ENCODE assay signal across 23 cellular contexts in genomic region chr2:161312996-161313395, GRCh38. TPM values are rescaled to one million over a fixed set of nuclear protein-coding genes. Genes with fewer than 3 reads are reported as not detected.
DNase-seq lines count a peak whose midpoint lies in the region; ATAC-seq and TF ChIP-seq lines count a peak whose summit lies in the region.
"Had no signal": no experiment of that assay in that cellular context is flagged by ENCODE, and none has a peak within 500 bp of the region (broad histone marks: within the 10 kb centered on the region; RNA-seq: fewer than 3 reads in every experiment).

No MANE protein-coding gene starts in this region.

- no peaks in the 10 kb centered on the region for H3K27me3 Mint-ChIP-seq in activated T-helper 17 cell treated with anti-CD3 and anti-CD28 coated beads, Interleukin-2, amount 50 U/mL, for 72 hours
- H3K27me3 Mint-ChIP-seq: central memory CD8-positive, alpha-beta T cell; natural killer cell treated with Interleukin-12 subunit alpha and Interleukin-12 subunit beta and Interleukin-15 and Interleukin-18, amount 100 ng/mL, for 72 hours had no signal

- H3F3A ChIP-seq in GM23248 (ENCODE audit: insufficient read depth) (peaks cover 14% of the 10 kb centered on the region), SK-N-SH (replicated peaks; ENCODE audit: insufficient read depth) (no peaks in the 10 kb centered on the region)

- in situ Hi-C loops in GM23248 (cut with MboI), result no loop called here

- H3K4me1 ChIP-seq in GM23248 (ENCODE audit: insufficient read depth) (peaks cover 15% of the 10 kb centered on the region), SK-N-SH (ENCODE audit: control insufficient read depth in 1 of 2, insufficient read depth in 2 of 2, low read depth in 1 of 2, low read length in 1 of 2) (peaks cover 0 to 15% of the 10 kb centered on the region in 2 experiments; a peak in 3 of 4 replicates), uterus (no peaks in the 10 kb centered on the region)

- H3K36me3 Mint-ChIP-seq in activated T-helper 17 cell treated with anti-CD3 and anti-CD28 coated beads, Interleukin-2, amount 50 U/mL, for 72 hours (ENCODE audit: low read depth), result peaks cover 75% of the 10 kb centered on the region

- CTCF ChIA-PET in SK-N-SH (lab: Yijun Ruan, JAX), result interaction anchor here (1.2 to 1.4 kb wide), 2 partner anchors 9 to 11 kb away, joined by 4 read pairs; no protein-coding TSS in a partner anchor

- peaks cover 28% of the 10 kb centered on the region for H3K4me1 Mint-ChIP-seq in activated T-helper 17 cell treated with anti-CD3 and anti-CD28 coated beads, Interleukin-2, amount 50 U/mL, for 72 hours

- no peak for ATAC-seq in activated T-helper 17 cell treated with anti-CD3 and anti-CD28 coated beads, Interleukin-2, amount 50 U/mL, for 72 hours (replicated peaks)
- ATAC-seq: natural killer cell treated with Interleukin-12 subunit alpha and Interleukin-12 subunit beta and Interleukin-15 and Interleukin-18, amount 100 ng/mL, for 72 hours had no signal

- DNase-seq in AG10803 (ENCODE audit: low read depth) (peak; percentile 16), GM23248 (peak; percentile 58), fibroblast of pulmonary artery (ENCODE audit: low read depth) (peak; percentile 14), NCI-H1105 treated with DMSO at 0.1 percent for 48 hours (lab: John Stamatoyannopoulos, UW) (no peak), SK-N-SH (no peak), SHP77 (lab: John Stamatoyannopoulos, UW) (no peak), uterus (no peak)
- DNase-seq: adrenal gland; AML-193; effector CD4-positive, alpha-beta T cell; kidney glomerular epithelial cell; mesendoderm; MG63; SHP77 treated with DMSO at 0.1 percent for 48 hours; stimulated activated CD4-positive, alpha-beta T cell treated with anti-CD3 and anti-CD28 coated beads, Interleukin-4, amount 100 ng/mL, for 24 hours; substantia nigra had no signal

- POLR2A ChIA-PET in SK-N-SH (lab: Yijun Ruan, JAX), result no interaction called here

- 97 to 99% methylated on average over 3 of the region's 3 CpGs for WGBS in GM23248 (ENCODE audit: low coverage in 1 of 2, low lambda C conversion rate in 2 of 2, missing lambda C conversion rate in 2 of 2), 2 experiments
- WGBS in SK-N-SH (ENCODE audit: low lambda C conversion rate), result 95% methylated on average over 3 of the region's 3 CpGs

- intact Hi-C loops in uterus (cut with DNase I; ENCODE audit: low total_unique reads), result no loop called here

- no peak overlapping the region for H3K27ac Mint-ChIP-seq in activated T-helper 17 cell treated with anti-CD3 and anti-CD28 coated beads, Interleukin-2, amount 50 U/mL, for 72 hours
- H3K27ac Mint-ChIP-seq: natural killer cell treated with Interleukin-12 subunit alpha and Interleukin-12 subunit beta and Interleukin-15 and Interleukin-18, amount 100 ng/mL, for 72 hours; T-helper 1 cell treated with Interleukin-12 subunit alpha and Interleukin-12 subunit beta and Interleukin-4 antibody, amounts not matched to agents 30 μg/mL and 1 μg/mL, for 36 hours had no signal

- no peak for TF ChIP-seq POLR2A in uterus (IDR thresholded peaks at IDR 0.05)

- H3K36me3 ChIP-seq in GM23248 (ENCODE audit: low read depth), result no peaks in the 10 kb centered on the region
- H3K36me3 ChIP-seq in SK-N-SH (replicated peaks in 1 of 2; ENCODE audit: control insufficient read depth in 1 of 2, insufficient read depth in 2 of 2, low read length in 1 of 2), result peaks cover 12 to 20% of the 10 kb centered on the region in 2 experiments
- peaks cover 0 to 3% of the 10 kb centered on the region in 2 donors for H3K36me3 ChIP-seq in uterus
- H3K36me3 ChIP-seq: adrenal gland had no signal

- H3K9ac ChIP-seq in GM23248 (no peak overlapping the region), SK-N-SH (no peak overlapping the region)

- TF ChIP-seq RAD21 in SK-N-SH (IDR thresholded peaks at IDR 0.05; ENCODE audit: low read length), result no peak

- H3K9me3 Mint-ChIP-seq in activated T-helper 17 cell treated with anti-CD3 and anti-CD28 coated beads, Interleukin-2, amount 50 U/mL, for 72 hours, result no peaks in the 10 kb centered on the region
- H3K9me3 Mint-ChIP-seq: central memory CD8-positive, alpha-beta T cell; natural killer cell treated with Interleukin-12 subunit alpha and Interleukin-12 subunit beta and Interleukin-15 and Interleukin-18, amount 100 ng/mL, for 72 hours; T-helper 1 cell treated with Interleukin-12 subunit alpha and Interleukin-12 subunit beta and Interleukin-4 antibody, amounts not matched to agents 30 μg/mL and 1 μg/mL, for 36 hours had no signal

- no peak for TF ChIP-seq CTCF in AG10803 (conservative IDR thresholded peaks at IDR 0.05; ENCODE audit: low read length)
- TF ChIP-seq CTCF in fibroblast of pulmonary artery (IDR thresholded peaks at IDR 0.05; ENCODE audit: low read length, missing control alignments), result no peak
- TF ChIP-seq CTCF in SK-N-SH (IDR thresholded peaks at IDR 0.05), result no peak
- TF ChIP-seq CTCF in uterus (IDR thresholded peaks at IDR 0.05), result no peak

- H3K9me2 ChIP-seq in GM23248 (ENCODE audit: insufficient read depth) (no peaks in the 10 kb centered on the region), SK-N-SH (no peaks in the 10 kb centered on the region)

- H4K20me1 ChIP-seq in GM23248 (ENCODE audit: insufficient read depth), result no peaks in the 10 kb centered on the region
- H4K20me1 ChIP-seq in SK-N-SH (ENCODE audit: insufficient read depth), result peaks cover 35% of the 10 kb centered on the region; the same call in 1 of the 2 replicates

- H3K4me3 Mint-ChIP-seq in activated T-helper 17 cell treated with anti-CD3 and anti-CD28 coated beads, Interleukin-2, amount 50 U/mL, for 72 hours, result peak overlapping the region; percentile 8
- H3K4me3 Mint-ChIP-seq: central memory CD8-positive, alpha-beta T cell; natural killer cell treated with Interleukin-12 subunit alpha and Interleukin-12 subunit beta and Interleukin-15 and Interleukin-18, amount 100 ng/mL, for 72 hours; T-helper 1 cell treated with Interleukin-12 subunit alpha and Interleukin-12 subunit beta and Interleukin-4 antibody, amounts not matched to agents 30 μg/mL and 1 μg/mL, for 36 hours had no signal

- no peak overlapping the region for H3K4me3 ChIP-seq in AG10803 (ENCODE audit: low read length)
- H3K4me3 ChIP-seq in GM23248, result no peak overlapping the region
- no peak overlapping the region for H3K4me3 ChIP-seq in fibroblast of pulmonary artery (replicated peaks; ENCODE audit: low read depth, low read length)
- H3K4me3 ChIP-seq in SK-N-SH (ENCODE audit: low read depth in 2 of 2, low read length in 1 of 2), result no peak overlapping the region
- no peak overlapping the region for H3K4me3 ChIP-seq in uterus
- H3K4me3 ChIP-seq: adrenal gland, hepatocyte, MG63, skin epidermis had no signal

- peaks cover 95% of the 10 kb centered on the region for H3K79me2 ChIP-seq in GM23248 (ENCODE audit: insufficient read depth)
- H3K79me2 ChIP-seq in SK-N-SH (ENCODE audit: insufficient read depth), result peaks cover 97% of the 10 kb centered on the region

- TF ChIP-seq EP300 in SK-N-SH (IDR thresholded peaks at IDR 0.05; ENCODE audit: borderline replicate concordance in 1 of 2, low read depth in 1 of 2, low read length in 1 of 2), result no peak

- H3K27me3 ChIP-seq in GM23248 (replicated peaks; ENCODE audit: insufficient read depth), result no peaks in the 10 kb centered on the region
- H3K27me3 ChIP-seq in SK-N-SH (ENCODE audit: insufficient read depth), result no peaks in the 10 kb centered on the region
- H3K27me3 ChIP-seq in uterus, result no peaks in the 10 kb centered on the region
- H3K27me3 ChIP-seq: adrenal gland, hepatocyte, MG63 had no signal

- H3K4me2 ChIP-seq in GM23248 (ENCODE audit: unreplicated experiment) (no peak overlapping the region), SK-N-SH (no peak overlapping the region)
- H3K4me2 ChIP-seq: hepatocyte had no signal

- H3K27ac ChIP-seq in GM23248, result no peak overlapping the region
- H3K27ac ChIP-seq in SK-N-SH (ENCODE audit: low read depth in 2 of 2, low read length in 1 of 2), result no peak overlapping the region
- no peak overlapping the region for H3K27ac ChIP-seq in uterus
- H3K27ac ChIP-seq: adrenal gland, hepatocyte, skin epidermis, VCaP had no signal

- H3K9me3 ChIP-seq in GM23248 (ENCODE audit: low read depth) (no peaks in the 10 kb centered on the region), SK-N-SH (no peaks in the 10 kb centered on the region), uterus (no peaks in the 10 kb centered on the region)
- H3K9me3 ChIP-seq: adrenal gland, MG63 had no signal

- H2AFZ ChIP-seq in GM23248 (no peak overlapping the region), SK-N-SH (ENCODE audit: low read depth) (no peak overlapping the region)
- H2AFZ ChIP-seq: hepatocyte had no signal

TF ChIP-seq in SK-N-SH, 30 proteins besides CTCF, POLR2A, EP300 and RAD21:
- TF ChIP-seq SIN3A (IDR thresholded peaks at IDR 0.05; ENCODE audit: borderline replicate concordance, low read depth, low read length) (no peak), RCOR1 (IDR thresholded peaks at IDR 0.05; ENCODE audit: low read length) (no peak), TEAD4 (IDR thresholded peaks at IDR 0.05; ENCODE audit: borderline replicate concordance, insufficient read depth) (no peak), FOSL2 (IDR thresholded peaks at IDR 0.05; ENCODE audit: borderline replicate concordance, low read depth) (no peak), POLR2AphosphoS5 (IDR thresholded peaks at IDR 0.05; ENCODE audit: low read depth, low read length) (no peak), GABPA (IDR thresholded peaks at IDR 0.05; ENCODE audit: low read depth) (no peak), TAF1 (IDR thresholded peaks at IDR 0.05; ENCODE audit: borderline replicate concordance, low read depth, low read length) (no peak)

RNA-seq across cellular contexts. Expression of gene PSMD14, which starts 4.8 kb away (rescaled TPM):
- total RNA-seq in GM23248 (2014; rRNA removed; shearing (Covaris generic)), result 94.4 and 104 TPM in 2 replicates
- 90.5 and 96.0 TPM in 2 replicates for polyA plus RNA-seq in GM23248 (2016; fragmentation: Nextera tagmentation; extraction: Ambion mirVana)
- 100 to 1,000 TPM in 1 of 2 donors, 10 to 100 TPM in 1; 80.1 to 119 TPM for total RNA-seq in activated T-helper 17 cell treated with anti-CD3 and anti-CD28 coated beads, Interleukin-2, amount 50 U/mL, for 72 hours
- 50.4 and 68.2 TPM in 2 replicates for polyA plus RNA-seq in SK-N-SH (2012; rRNA removed)
- 79.7 and 98.0 TPM in 2 replicates for polyA plus RNA-seq in SK-N-SH (2012; cell fraction: cytosol; rRNA removed)
- polyA plus RNA-seq in SK-N-SH (2012; cell fraction: nucleus; rRNA removed), result 17.7 and 38.2 TPM in 2 replicates
- total RNA-seq in uterus, result 10 to 100 TPM in 2 of 4 donors, 1 to 10 TPM in 2; 6.8 to 69.2 (median 14.6) TPM

Comparison
In these comparisons a context has a peak if more than half of its experiments do, and no peak if none do; other contexts are left out.
1. DNase-seq: peak in AG10803 (single experiment), GM23248 (single experiment) and fibroblast of pulmonary artery (single experiment); none in NCI-H1105 treated with DMSO at 0.1 percent for 48 hours (single experiment), SK-N-SH (single experiment), SHP77 (0 of 2) and uterus (0 of 2).